Comparison of ENCODE assay signal across 28 cellular contexts in the genomic region with DNA sequence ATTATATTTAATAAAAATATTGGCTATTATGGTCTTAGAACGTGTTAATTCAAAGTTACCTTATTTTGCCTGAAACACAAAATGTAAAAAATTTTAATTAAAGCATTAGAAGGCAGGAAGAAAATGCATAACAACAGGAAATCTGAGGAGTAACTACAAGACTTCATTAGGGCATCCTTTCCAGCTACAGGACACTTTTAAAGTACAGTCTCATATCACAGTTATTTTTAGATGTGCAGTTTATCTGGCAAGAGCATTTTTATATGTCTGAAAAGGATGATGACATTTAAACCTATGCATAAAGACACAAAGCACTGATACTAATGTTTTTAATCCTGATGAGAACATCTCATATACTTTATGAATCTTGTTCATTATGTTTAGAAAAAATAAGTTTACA.
"Had no signal": no experiment of that assay in that cellular context is flagged by ENCODE, and none has a peak within 500 bp of the region (broad histone marks: within the 10 kb centered on the region; RNA-seq: fewer than 3 reads in every experiment).

No MANE protein-coding gene starts in this region.

- H3K4me1 ChIP-seq: testis, thyroid gland, transverse colon, upper lobe of right lung, uterus had no signal

- H3K27me3 ChIP-seq: stomach, suprapubic skin, testis, thyroid gland, tibial artery, tibial nerve, transverse colon, upper lobe of left lung, upper lobe of right lung, uterus, vagina had no signal

- H3K27me3 Mint-ChIP-seq: stimulated activated memory B cell treated with anti-CD40 and anti-IgM and Interleukin-4, amounts not matched to agents 10 μg/mL and 1 μg/mL and 100 μg/mL, for 72 hours; stimulated activated naive B cell treated with anti-CD40 and anti-IgM and Interleukin-4, amounts not matched to agents 10 μg/mL and 1 μg/mL and 100 μg/mL, for 72 hours; stimulated activated naive CD8-positive, alpha-beta T cell treated with anti-CD3 and anti-CD28 coated beads, Interleukin-15, amount 100 ng/mL, for 72 hours; stimulated activated naive CD8-positive, alpha-beta T cell treated with anti-CD3 and anti-CD28 coated beads, Interleukin-15, Interleukin-2, amounts not matched to agents 100 ng/mL and 50 ng/mL, for 24 hours; type B pancreatic cell had no signal

- H3K4me3 Mint-ChIP-seq: stimulated activated effector memory CD8-positive, alpha-beta T cell treated with anti-CD3 and anti-CD28 coated beads, Interleukin-12 subunit alpha, Interleukin-12 subunit beta, amount 100 ng/mL, for 72 hours; stimulated activated memory B cell treated with anti-CD40 and anti-IgM and Interleukin-4, amounts not matched to agents 10 μg/mL and 1 μg/mL and 100 μg/mL, for 72 hours; stimulated activated naive B cell treated with anti-CD40 and anti-IgM and Interleukin-4, amounts not matched to agents 10 μg/mL and 1 μg/mL and 100 μg/mL, for 72 hours; stimulated activated naive CD8-positive, alpha-beta T cell treated with anti-CD3 and anti-CD28 coated beads, Interleukin-15, amount 100 ng/mL, for 72 hours; stimulated activated naive CD8-positive, alpha-beta T cell treated with anti-CD3 and anti-CD28 coated beads, Interleukin-15, Interleukin-2, amounts not matched to agents 100 ng/mL and 50 ng/mL, for 24 hours; type B pancreatic cell had no signal

- ATAC-seq: stimulated activated effector memory CD8-positive, alpha-beta T cell treated with anti-CD3 and anti-CD28 coated beads, Interleukin-12 subunit alpha, Interleukin-12 subunit beta, amount 100 ng/mL, for 72 hours; stimulated activated memory B cell treated with anti-CD40 and anti-IgM and Interleukin-4, amounts not matched to agents 10 μg/mL and 1 μg/mL and 100 μg/mL, for 72 hours; stimulated activated naive B cell treated with anti-CD40 and anti-IgM and Interleukin-4, amounts not matched to agents 10 μg/mL and 1 μg/mL and 100 μg/mL, for 72 hours; stimulated activated naive CD8-positive, alpha-beta T cell treated with anti-CD3 and anti-CD28 coated beads, Interleukin-15, amount 100 ng/mL, for 72 hours; stimulated activated naive CD8-positive, alpha-beta T cell treated with anti-CD3 and anti-CD28 coated beads, Interleukin-15, Interleukin-2, amounts not matched to agents 100 U/mL and 50 U/mL, for 24 hours; upper lobe of right lung had no signal

- DNase-seq: stimulated activated CD4-positive, alpha-beta T cell treated with anti-CD3 and anti-CD28 coated beads, Interleukin-2, amount 100 ng/mL, for 48 hours; stimulated activated CD4-positive, alpha-beta T cell treated with anti-CD3 and anti-CD28 coated beads, Interleukin-4, amount 100 ng/mL, for 1 hour; stimulated activated CD4-positive, alpha-beta T cell treated with anti-CD3 and anti-CD28 coated beads, Interleukin-4, amount 100 ng/mL, for 24 hours; stimulated activated CD4-positive, alpha-beta T cell treated with anti-CD3 and anti-CD28 coated beads, Interleukin-4, amount 100 ng/mL, for 4 hours; stimulated activated CD8-positive, alpha-beta memory T cell treated with anti-CD3 and anti-CD28 coated beads, Interleukin-4, amount 100 ng/mL, for 48 hours; stimulated activated naive B cell treated with anti-CD40 and anti-IgM and Interleukin-4, amounts not matched to agents 10 μg/mL and 1 μg/mL and 100 μg/mL, for 72 hours; stimulated activated naive CD4-positive, alpha-beta T cell; stimulated activated naive CD4-positive, alpha-beta T cell treated with Interleukin-2 at 50 U/mL for 16 hours; stimulated activated naive CD8-positive, alpha-beta T cell treated with anti-CD3 and anti-CD28 coated beads, Interleukin-15, amount 100 ng/mL, for 72 hours; stimulated activated naive CD8-positive, alpha-beta T cell treated with anti-CD3 and anti-CD28 coated beads, Interleukin-15, Interleukin-2, amounts not matched to agents 100 U/mL and 50 U/mL, for 24 hours; stomach; substantia nigra; testis; thyroid gland; tibial artery; transverse colon; trophoblast cell; upper lobe of left lung; upper lobe of right lung; uterus had no signal

- H3K27ac Mint-ChIP-seq: stimulated activated effector memory CD8-positive, alpha-beta T cell treated with anti-CD3 and anti-CD28 coated beads, Interleukin-12 subunit alpha, Interleukin-12 subunit beta, amount 100 ng/mL, for 72 hours; stimulated activated memory B cell treated with anti-CD40 and anti-IgM and Interleukin-4, amounts not matched to agents 10 μg/mL and 1 μg/mL and 100 μg/mL, for 72 hours; stimulated activated naive B cell treated with anti-CD40 and anti-IgM and Interleukin-4, amounts not matched to agents 10 μg/mL and 1 μg/mL and 100 μg/mL, for 72 hours; stimulated activated naive CD8-positive, alpha-beta T cell treated with anti-CD3 and anti-CD28 coated beads, Interleukin-15, amount 100 ng/mL, for 72 hours; stimulated activated naive CD8-positive, alpha-beta T cell treated with anti-CD3 and anti-CD28 coated beads, Interleukin-15, Interleukin-2, amounts not matched to agents 100 ng/mL and 50 ng/mL, for 24 hours; type B pancreatic cell had no signal

- H3K27ac ChIP-seq: stomach, suprapubic skin, testis, thoracic aorta, thyroid gland, tibial artery, tibial nerve, transverse colon, upper lobe of left lung, upper lobe of right lung, uterus, vagina had no signal

- H3K36me3 ChIP-seq: suprapubic skin, thoracic aorta, thyroid gland, tibial artery, tibial nerve, transverse colon, upper lobe of left lung, upper lobe of right lung, uterus, vagina had no signal

- H3K9me3 Mint-ChIP-seq: stimulated activated effector memory CD8-positive, alpha-beta T cell treated with anti-CD3 and anti-CD28 coated beads, Interleukin-12 subunit alpha, Interleukin-12 subunit beta, amount 100 ng/mL, for 72 hours; stimulated activated memory B cell treated with anti-CD40 and anti-IgM and Interleukin-4, amounts not matched to agents 10 μg/mL and 1 μg/mL and 100 μg/mL, for 72 hours; stimulated activated naive B cell treated with anti-CD40 and anti-IgM and Interleukin-4, amounts not matched to agents 10 μg/mL and 1 μg/mL and 100 μg/mL, for 72 hours; stimulated activated naive CD8-positive, alpha-beta T cell treated with anti-CD3 and anti-CD28 coated beads, Interleukin-15, amount 100 ng/mL, for 72 hours; stimulated activated naive CD8-positive, alpha-beta T cell treated with anti-CD3 and anti-CD28 coated beads, Interleukin-15, Interleukin-2, amounts not matched to agents 100 ng/mL and 50 ng/mL, for 24 hours had no signal

- H3K4me1 Mint-ChIP-seq: stimulated activated effector memory CD8-positive, alpha-beta T cell treated with anti-CD3 and anti-CD28 coated beads, Interleukin-12 subunit alpha, Interleukin-12 subunit beta, amount 100 ng/mL, for 72 hours; stimulated activated memory B cell treated with anti-CD40 and anti-IgM and Interleukin-4, amounts not matched to agents 10 μg/mL and 1 μg/mL and 100 μg/mL, for 72 hours; stimulated activated naive B cell treated with anti-CD40 and anti-IgM and Interleukin-4, amounts not matched to agents 10 μg/mL and 1 μg/mL and 100 μg/mL, for 72 hours; stimulated activated naive CD8-positive, alpha-beta T cell treated with anti-CD3 and anti-CD28 coated beads, Interleukin-15, amount 100 ng/mL, for 72 hours had no signal

- H3K4me3 ChIP-seq: stomach, suprapubic skin, testis, thoracic aorta, thyroid gland, tibial artery, tibial nerve, transverse colon, upper lobe of left lung, upper lobe of right lung, uterus, vagina had no signal

- H3K9me3 ChIP-seq: stomach, suprapubic skin, testis, thoracic aorta, thyroid gland, tibial artery, tibial nerve, transverse colon, upper lobe of left lung, upper lobe of right lung, uterus, vagina had no signal
